In the genomic region with DNA sequence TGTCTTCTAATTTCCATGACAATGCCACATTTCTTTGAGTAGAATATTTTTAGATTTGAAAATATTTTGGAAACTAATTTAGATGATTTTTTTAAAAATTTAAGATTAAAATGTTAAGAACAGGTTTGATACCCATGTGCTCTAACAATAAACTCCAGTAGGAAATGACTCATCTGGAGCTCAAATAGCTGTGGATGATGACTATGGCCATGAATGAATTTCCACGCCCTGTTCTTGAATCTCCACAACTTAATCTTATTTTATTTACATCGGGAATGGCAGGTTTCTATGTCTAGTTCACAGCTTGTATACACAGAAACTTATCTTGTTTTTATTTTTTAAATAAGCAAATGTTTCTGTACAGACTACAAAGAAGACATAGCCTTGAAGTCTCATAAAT, we compare ENCODE assay signal across 1 cellular context.
TF ChIP-seq lines count a peak whose summit lies in the region.

No MANE protein-coding gene starts in this region.

TF ChIP-seq in GM23338, 12 proteins besides CTCF, POLR2A, EP300 and RAD21:
- TF ChIP-seq, protein P1, sequence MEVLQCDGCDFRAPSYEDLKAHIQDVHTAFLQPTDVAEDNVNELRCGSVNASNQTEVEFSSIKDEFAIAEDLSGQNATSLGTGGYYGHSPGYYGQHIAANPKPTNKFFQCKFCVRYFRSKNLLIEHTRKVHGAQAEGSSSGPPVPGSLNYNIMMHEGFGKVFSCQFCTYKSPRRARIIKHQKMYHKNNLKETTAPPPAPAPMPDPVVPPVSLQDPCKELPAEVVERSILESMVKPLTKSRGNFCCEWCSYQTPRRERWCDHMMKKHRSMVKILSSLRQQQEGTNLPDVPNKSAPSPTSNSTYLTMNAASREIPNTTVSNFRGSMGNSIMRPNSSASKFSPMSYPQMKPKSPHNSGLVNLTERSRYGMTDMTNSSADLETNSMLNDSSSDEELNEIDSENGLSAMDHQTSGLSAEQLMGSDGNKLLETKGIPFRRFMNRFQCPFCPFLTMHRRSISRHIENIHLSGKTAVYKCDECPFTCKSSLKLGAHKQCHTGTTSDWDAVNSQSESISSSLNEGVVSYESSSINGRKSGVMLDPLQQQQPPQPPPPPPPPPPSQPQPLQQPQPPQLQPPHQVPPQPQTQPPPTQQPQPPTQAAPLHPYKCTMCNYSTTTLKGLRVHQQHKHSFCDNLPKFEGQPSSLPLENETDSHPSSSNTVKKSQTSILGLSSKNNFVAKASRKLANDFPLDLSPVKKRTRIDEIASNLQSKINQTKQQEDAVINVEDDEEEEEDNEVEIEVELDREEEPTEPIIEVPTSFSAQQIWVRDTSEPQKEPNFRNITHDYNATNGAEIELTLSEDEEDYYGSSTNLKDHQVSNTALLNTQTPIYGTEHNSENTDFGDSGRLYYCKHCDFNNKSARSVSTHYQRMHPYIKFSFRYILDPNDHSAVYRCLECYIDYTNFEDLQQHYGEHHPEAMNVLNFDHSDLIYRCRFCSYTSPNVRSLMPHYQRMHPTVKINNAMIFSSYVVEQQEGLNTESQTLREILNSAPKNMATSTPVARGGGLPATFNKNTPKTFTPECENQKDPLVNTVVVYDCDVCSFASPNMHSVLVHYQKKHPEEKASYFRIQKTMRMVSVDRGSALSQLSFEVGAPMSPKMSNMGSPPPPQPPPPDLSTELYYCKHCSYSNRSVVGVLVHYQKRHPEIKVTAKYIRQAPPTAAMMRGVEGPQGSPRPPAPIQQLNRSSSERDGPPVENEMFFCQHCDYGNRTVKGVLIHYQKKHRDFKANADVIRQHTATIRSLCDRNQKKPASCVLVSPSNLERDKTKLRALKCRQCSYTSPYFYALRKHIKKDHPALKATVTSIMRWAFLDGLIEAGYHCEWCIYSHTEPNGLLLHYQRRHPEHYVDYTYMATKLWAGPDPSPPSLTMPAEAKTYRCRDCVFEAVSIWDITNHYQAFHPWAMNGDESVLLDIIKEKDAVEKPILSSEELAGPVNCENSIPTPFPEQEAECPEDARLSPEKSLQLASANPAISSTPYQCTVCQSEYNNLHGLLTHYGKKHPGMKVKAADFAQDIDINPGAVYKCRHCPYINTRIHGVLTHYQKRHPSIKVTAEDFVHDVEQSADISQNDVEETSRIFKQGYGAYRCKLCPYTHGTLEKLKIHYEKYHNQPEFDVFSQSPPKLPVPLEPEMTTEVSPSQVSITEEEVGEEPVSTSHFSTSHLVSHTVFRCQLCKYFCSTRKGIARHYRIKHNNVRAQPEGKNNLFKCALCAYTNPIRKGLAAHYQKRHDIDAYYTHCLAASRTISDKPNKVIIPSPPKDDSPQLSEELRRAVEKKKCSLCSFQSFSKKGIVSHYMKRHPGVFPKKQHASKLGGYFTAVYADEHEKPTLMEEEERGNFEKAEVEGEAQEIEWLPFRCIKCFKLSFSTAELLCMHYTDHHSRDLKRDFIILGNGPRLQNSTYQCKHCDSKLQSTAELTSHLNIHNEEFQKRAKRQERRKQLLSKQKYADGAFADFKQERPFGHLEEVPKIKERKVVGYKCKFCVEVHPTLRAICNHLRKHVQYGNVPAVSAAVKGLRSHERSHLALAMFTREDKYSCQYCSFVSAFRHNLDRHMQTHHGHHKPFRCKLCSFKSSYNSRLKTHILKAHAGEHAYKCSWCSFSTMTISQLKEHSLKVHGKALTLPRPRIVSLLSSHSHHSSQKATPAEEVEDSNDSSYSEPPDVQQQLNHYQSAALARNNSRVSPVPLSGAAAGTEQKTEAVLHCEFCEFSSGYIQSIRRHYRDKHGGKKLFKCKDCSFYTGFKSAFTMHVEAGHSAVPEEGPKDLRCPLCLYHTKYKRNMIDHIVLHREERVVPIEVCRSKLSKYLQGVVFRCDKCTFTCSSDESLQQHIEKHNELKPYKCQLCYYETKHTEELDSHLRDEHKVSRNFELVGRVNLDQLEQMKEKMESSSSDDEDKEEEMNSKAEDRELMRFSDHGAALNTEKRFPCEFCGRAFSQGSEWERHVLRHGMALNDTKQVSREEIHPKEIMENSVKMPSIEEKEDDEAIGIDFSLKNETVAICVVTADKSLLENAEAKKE (CRISPR knock-in tag; IDR thresholded peaks at IDR 0.05), result no peak
- TF ChIP-seq JUNB (IDR thresholded peaks at IDR 0.05; ENCODE audit: unreplicated experiment), result no peak
